In the genomic region with DNA sequence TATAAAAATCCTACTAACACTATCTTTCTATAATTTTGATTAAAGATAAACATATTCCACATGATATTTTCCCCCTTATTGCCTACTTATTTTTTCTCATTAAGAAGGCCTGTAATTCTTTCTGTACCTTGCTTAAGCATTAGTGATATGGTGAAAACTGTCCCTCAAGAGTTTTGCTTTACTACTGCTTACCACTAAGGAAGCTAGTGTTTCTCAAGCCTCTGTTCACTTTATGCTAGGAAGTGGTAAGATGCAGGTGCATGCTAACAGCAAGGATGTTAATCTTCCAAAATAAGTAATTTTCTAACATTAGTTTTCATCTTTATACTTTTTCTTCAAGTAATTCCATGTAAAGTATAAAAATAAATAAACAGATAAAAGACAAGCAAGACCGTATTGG, we compare ENCODE assay signal across 28 cellular contexts.
"Had no signal": no experiment of that assay in that cellular context is flagged by ENCODE, and none has a peak within 500 bp of the region (broad histone marks: within the 10 kb centered on the region; RNA-seq: fewer than 3 reads in every experiment).

No MANE protein-coding gene starts in this region.

- H3K27me3 ChIP-seq: stomach, suprapubic skin, testis, thyroid gland, tibial artery, tibial nerve, transverse colon, upper lobe of left lung, upper lobe of right lung, uterus, vagina had no signal

- H3K27me3 Mint-ChIP-seq: stimulated activated memory B cell treated with anti-CD40 and anti-IgM and Interleukin-4, amounts not matched to agents 10 μg/mL and 1 μg/mL and 100 μg/mL, for 72 hours; stimulated activated naive B cell treated with anti-CD40 and anti-IgM and Interleukin-4, amounts not matched to agents 10 μg/mL and 1 μg/mL and 100 μg/mL, for 72 hours; stimulated activated naive CD8-positive, alpha-beta T cell treated with anti-CD3 and anti-CD28 coated beads, Interleukin-15, amount 100 ng/mL, for 72 hours; stimulated activated naive CD8-positive, alpha-beta T cell treated with anti-CD3 and anti-CD28 coated beads, Interleukin-15, Interleukin-2, amounts not matched to agents 100 ng/mL and 50 ng/mL, for 24 hours; type B pancreatic cell had no signal

- DNase-seq: stimulated activated CD4-positive, alpha-beta T cell treated with anti-CD3 and anti-CD28 coated beads, Interleukin-2, amount 100 ng/mL, for 48 hours; stimulated activated CD4-positive, alpha-beta T cell treated with anti-CD3 and anti-CD28 coated beads, Interleukin-4, amount 100 ng/mL, for 1 hour; stimulated activated CD4-positive, alpha-beta T cell treated with anti-CD3 and anti-CD28 coated beads, Interleukin-4, amount 100 ng/mL, for 24 hours; stimulated activated CD4-positive, alpha-beta T cell treated with anti-CD3 and anti-CD28 coated beads, Interleukin-4, amount 100 ng/mL, for 4 hours; stimulated activated CD8-positive, alpha-beta memory T cell treated with anti-CD3 and anti-CD28 coated beads, Interleukin-4, amount 100 ng/mL, for 48 hours; stimulated activated naive B cell treated with anti-CD40 and anti-IgM and Interleukin-4, amounts not matched to agents 10 μg/mL and 1 μg/mL and 100 μg/mL, for 72 hours; stimulated activated naive CD4-positive, alpha-beta T cell; stimulated activated naive CD4-positive, alpha-beta T cell treated with Interleukin-2 at 50 U/mL for 16 hours; stimulated activated naive CD8-positive, alpha-beta T cell treated with anti-CD3 and anti-CD28 coated beads, Interleukin-15, amount 100 ng/mL, for 72 hours; stimulated activated naive CD8-positive, alpha-beta T cell treated with anti-CD3 and anti-CD28 coated beads, Interleukin-15, Interleukin-2, amounts not matched to agents 100 U/mL and 50 U/mL, for 24 hours; stomach; substantia nigra; testis; thyroid gland; tibial artery; transverse colon; trophoblast cell; upper lobe of left lung; upper lobe of right lung; uterus had no signal

- H3K9me3 Mint-ChIP-seq: stimulated activated naive B cell treated with anti-CD40 and anti-IgM and Interleukin-4, amounts not matched to agents 10 μg/mL and 1 μg/mL and 100 μg/mL, for 72 hours; stimulated activated naive CD8-positive, alpha-beta T cell treated with anti-CD3 and anti-CD28 coated beads, Interleukin-15, amount 100 ng/mL, for 72 hours; stimulated activated naive CD8-positive, alpha-beta T cell treated with anti-CD3 and anti-CD28 coated beads, Interleukin-15, Interleukin-2, amounts not matched to agents 100 ng/mL and 50 ng/mL, for 24 hours; type B pancreatic cell had no signal

- ATAC-seq: stimulated activated effector memory CD8-positive, alpha-beta T cell treated with anti-CD3 and anti-CD28 coated beads, Interleukin-12 subunit alpha, Interleukin-12 subunit beta, amount 100 ng/mL, for 72 hours; stimulated activated memory B cell treated with anti-CD40 and anti-IgM and Interleukin-4, amounts not matched to agents 10 μg/mL and 1 μg/mL and 100 μg/mL, for 72 hours; stimulated activated naive B cell treated with anti-CD40 and anti-IgM and Interleukin-4, amounts not matched to agents 10 μg/mL and 1 μg/mL and 100 μg/mL, for 72 hours; stimulated activated naive CD8-positive, alpha-beta T cell treated with anti-CD3 and anti-CD28 coated beads, Interleukin-15, amount 100 ng/mL, for 72 hours; stimulated activated naive CD8-positive, alpha-beta T cell treated with anti-CD3 and anti-CD28 coated beads, Interleukin-15, Interleukin-2, amounts not matched to agents 100 U/mL and 50 U/mL, for 24 hours; upper lobe of right lung had no signal

- H3K4me1 Mint-ChIP-seq: stimulated activated effector memory CD8-positive, alpha-beta T cell treated with anti-CD3 and anti-CD28 coated beads, Interleukin-12 subunit alpha, Interleukin-12 subunit beta, amount 100 ng/mL, for 72 hours; stimulated activated memory B cell treated with anti-CD40 and anti-IgM and Interleukin-4, amounts not matched to agents 10 μg/mL and 1 μg/mL and 100 μg/mL, for 72 hours; stimulated activated naive B cell treated with anti-CD40 and anti-IgM and Interleukin-4, amounts not matched to agents 10 μg/mL and 1 μg/mL and 100 μg/mL, for 72 hours; stimulated activated naive CD8-positive, alpha-beta T cell treated with anti-CD3 and anti-CD28 coated beads, Interleukin-15, amount 100 ng/mL, for 72 hours had no signal

- H3K4me1 ChIP-seq: stomach, suprapubic skin, testis, thyroid gland, tibial artery, tibial nerve, transverse colon, upper lobe of left lung, upper lobe of right lung, uterus, vagina had no signal

- H3K36me3 ChIP-seq: stomach, suprapubic skin, thoracic aorta, thyroid gland, tibial artery, tibial nerve, transverse colon, upper lobe of left lung, upper lobe of right lung, uterus, vagina had no signal

- H3K9me3 ChIP-seq: suprapubic skin, testis, thoracic aorta, thyroid gland, tibial artery, tibial nerve, transverse colon, upper lobe of left lung, upper lobe of right lung, uterus, vagina had no signal

- H3K4me3 Mint-ChIP-seq: stimulated activated effector memory CD8-positive, alpha-beta T cell treated with anti-CD3 and anti-CD28 coated beads, Interleukin-12 subunit alpha, Interleukin-12 subunit beta, amount 100 ng/mL, for 72 hours; stimulated activated memory B cell treated with anti-CD40 and anti-IgM and Interleukin-4, amounts not matched to agents 10 μg/mL and 1 μg/mL and 100 μg/mL, for 72 hours; stimulated activated naive B cell treated with anti-CD40 and anti-IgM and Interleukin-4, amounts not matched to agents 10 μg/mL and 1 μg/mL and 100 μg/mL, for 72 hours; stimulated activated naive CD8-positive, alpha-beta T cell treated with anti-CD3 and anti-CD28 coated beads, Interleukin-15, amount 100 ng/mL, for 72 hours; stimulated activated naive CD8-positive, alpha-beta T cell treated with anti-CD3 and anti-CD28 coated beads, Interleukin-15, Interleukin-2, amounts not matched to agents 100 ng/mL and 50 ng/mL, for 24 hours; type B pancreatic cell had no signal

- H3K27ac ChIP-seq: stomach, suprapubic skin, testis, thoracic aorta, thyroid gland, tibial artery, tibial nerve, transverse colon, upper lobe of left lung, upper lobe of right lung, uterus, vagina had no signal

- H3K36me3 Mint-ChIP-seq: stimulated activated effector memory CD8-positive, alpha-beta T cell treated with anti-CD3 and anti-CD28 coated beads, Interleukin-12 subunit alpha, Interleukin-12 subunit beta, amount 100 ng/mL, for 72 hours; stimulated activated memory B cell treated with anti-CD40 and anti-IgM and Interleukin-4, amounts not matched to agents 10 μg/mL and 1 μg/mL and 100 μg/mL, for 72 hours; stimulated activated naive B cell treated with anti-CD40 and anti-IgM and Interleukin-4, amounts not matched to agents 10 μg/mL and 1 μg/mL and 100 μg/mL, for 72 hours; type B pancreatic cell had no signal

- H3K4me3 ChIP-seq: stomach, suprapubic skin, testis, thoracic aorta, thyroid gland, tibial artery, tibial nerve, transverse colon, upper lobe of left lung, upper lobe of right lung, uterus, vagina had no signal

- H3K27ac Mint-ChIP-seq: stimulated activated effector memory CD8-positive, alpha-beta T cell treated with anti-CD3 and anti-CD28 coated beads, Interleukin-12 subunit alpha, Interleukin-12 subunit beta, amount 100 ng/mL, for 72 hours; stimulated activated memory B cell treated with anti-CD40 and anti-IgM and Interleukin-4, amounts not matched to agents 10 μg/mL and 1 μg/mL and 100 μg/mL, for 72 hours; stimulated activated naive B cell treated with anti-CD40 and anti-IgM and Interleukin-4, amounts not matched to agents 10 μg/mL and 1 μg/mL and 100 μg/mL, for 72 hours; stimulated activated naive CD8-positive, alpha-beta T cell treated with anti-CD3 and anti-CD28 coated beads, Interleukin-15, amount 100 ng/mL, for 72 hours; stimulated activated naive CD8-positive, alpha-beta T cell treated with anti-CD3 and anti-CD28 coated beads, Interleukin-15, Interleukin-2, amounts not matched to agents 100 ng/mL and 50 ng/mL, for 24 hours; type B pancreatic cell had no signal
